15 cellular contexts compared by ENCODE assay signal in the genomic region with DNA sequence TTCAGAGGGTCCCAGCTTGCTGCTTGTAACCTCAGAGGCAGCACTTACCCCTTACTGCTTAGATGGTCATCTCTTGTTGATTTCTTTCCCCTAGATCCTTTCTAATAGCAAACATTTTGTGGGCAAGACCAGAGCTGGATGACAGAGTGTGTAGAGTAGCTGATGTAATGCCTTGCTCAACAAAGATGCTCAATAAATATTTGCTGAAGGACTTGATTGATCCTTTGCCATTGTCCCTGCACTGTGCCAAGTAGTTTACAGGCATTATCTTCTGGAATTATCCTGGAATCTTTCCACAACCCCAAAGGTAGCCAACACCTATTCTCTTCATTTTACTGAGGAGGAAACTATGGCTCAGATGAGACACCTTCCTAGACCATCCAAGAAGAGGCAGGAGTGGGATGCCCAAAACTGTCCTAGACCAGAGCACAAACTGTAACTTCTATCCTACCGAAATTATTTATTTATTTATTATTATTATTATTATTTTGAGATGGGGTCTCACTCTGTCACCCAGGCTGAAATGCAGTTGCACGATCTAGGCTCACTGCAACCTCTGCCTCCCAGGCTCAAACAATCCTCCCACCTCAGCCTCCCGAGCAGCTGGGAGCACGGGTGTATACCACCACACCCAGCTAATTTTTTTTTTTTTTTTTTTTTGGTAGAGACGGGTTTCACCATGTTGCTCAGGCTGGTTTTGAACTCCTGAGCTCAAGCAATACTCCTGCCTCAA. TPM values are rescaled to one million over a fixed set of nuclear protein-coding genes. Genes with fewer than 3 reads are reported as not detected.
A peak's percentile ranks its signal among the peaks of the same experiment; 100 is the strongest.
DNase-seq lines count a peak whose midpoint lies in the region; ATAC-seq and TF ChIP-seq lines count a peak whose summit lies in the region.
"Had no signal": no experiment of that assay in that cellular context is flagged by ENCODE, and none has a peak within 500 bp of the region (broad histone marks: within the 10 kb centered on the region; RNA-seq: fewer than 3 reads in every experiment).

No MANE protein-coding gene starts in this region.

- CTCF ChIA-PET in Calu3 (lab: Charles Lee) = interaction anchor here (0.8 kb wide), 1 partner anchor 19 kb away, joined by 3 read pairs; no protein-coding TSS in a partner anchor

- intact Hi-C loops in Calu3 (cut with micrococcal nuclease; ENCODE audit: unreplicated experiment) = no loop called here

- H3K27ac Mint-ChIP-seq in Calu3 (ENCODE audit: unreplicated experiment) = peak overlapping the region; percentile 99
- peak overlapping the region in 4 of 5 experiments; percentile 37 to 98 (median 78) for H3K27ac Mint-ChIP-seq in brain
- H3K27ac Mint-ChIP-seq in nephron = peak overlapping the region in 1 of 3 experiments; percentile 38

- peak overlapping the region; percentile 91 for H3K4me3 ChIP-seq in LNCaP clone FGC (ENCODE audit: low read depth, low read length)

- H3K4me1 Mint-ChIP-seq in Calu3 (ENCODE audit: low read depth, unreplicated experiment) = peaks cover 27% of the 10 kb centered on the region
- H3K4me1 Mint-ChIP-seq in brain = peaks cover 56% of the 10 kb centered on the region
- H3K4me1 Mint-ChIP-seq in nephron = peaks cover 25% of the 10 kb centered on the region

- peak overlapping the region; percentile 96 for H3K4me3 Mint-ChIP-seq in Calu3 (ENCODE audit: low read depth, unreplicated experiment)
- peak overlapping the region; percentile 90 to 98 (median 92) for H3K4me3 Mint-ChIP-seq in brain
- H3K4me3 Mint-ChIP-seq in nephron = peak overlapping the region; percentile 31 to 56 (median 51)

- H3K36me3 Mint-ChIP-seq in Calu3 (ENCODE audit: insufficient read depth, unreplicated experiment) = peaks cover 69% of the 10 kb centered on the region
- H3K36me3 Mint-ChIP-seq in brain = peaks cover 29% of the 10 kb centered on the region
- H3K36me3 Mint-ChIP-seq in nephron (ENCODE audit: low read depth) = peaks cover 21% of the 10 kb centered on the region

- no TSS peak for BruUV-seq in Calu3 (replicated peaks; lab: Mats Ljungman, UMichigan)

- H3K9me3 Mint-ChIP-seq in Calu3 (ENCODE audit: low read depth, unreplicated experiment) (no peaks in the 10 kb centered on the region), brain (no peaks in the 10 kb centered on the region), nephron (no peaks in the 10 kb centered on the region)

- DNase-seq in Calu3 (no peak), LNCaP clone FGC (ENCODE audit: low read depth) (peak; percentile 79)
- DNase-seq: activated effector memory CD4-positive, alpha-beta T cell treated with Interleukin-2 at 50 U/mL for 16 hours; GM23248; MM.1S; mucosa of descending colon; NCI-H524 treated with DMSO at 0.1 percent for 48 hours; stimulated activated CD4-positive, alpha-beta T cell treated with anti-CD3 and anti-CD28 coated beads, Interleukin-15, amount 100 ng/mL, for 24 hours; stimulated activated naive CD8-positive, alpha-beta T cell treated with anti-CD3 and anti-CD28 coated beads, Interleukin-15, Interleukin-2, amounts not matched to agents 100 U/mL and 50 U/mL, for 24 hours; T-helper 9 cell had no signal

- no peak for TF ChIP-seq CTCF in Calu3 (IDR thresholded peaks at IDR 0.05; ENCODE audit: unreplicated experiment)
- no peak for TF ChIP-seq CTCF in LNCaP clone FGC (IDR thresholded peaks at IDR 0.05; ENCODE audit: control insufficient read depth, extremely low read depth, insufficient read depth)
- TF ChIP-seq CTCF in brain (conservative IDR thresholded peaks at IDR 0.05) = no peak
- TF ChIP-seq CTCF in nephron (IDR thresholded peaks at IDR 0.05; ENCODE audit: unreplicated experiment in 3 of 3) = no peak

- no peak for ATAC-seq in HG02981 (IDR thresholded peaks at IDR 0.05; ENCODE audit: unreplicated experiment)
- no peak for ATAC-seq in HG03342 (IDR thresholded peaks at IDR 0.05; ENCODE audit: unreplicated experiment)
- ATAC-seq in HG03521 (IDR thresholded peaks at IDR 0.05; ENCODE audit: unreplicated experiment) = no peak
- ATAC-seq: mucosa of descending colon; stimulated activated naive CD8-positive, alpha-beta T cell treated with anti-CD3 and anti-CD28 coated beads, Interleukin-15, Interleukin-2, amounts not matched to agents 100 U/mL and 50 U/mL, for 24 hours had no signal

- H3K27me3 Mint-ChIP-seq in Calu3 (ENCODE audit: unreplicated experiment) (no peaks in the 10 kb centered on the region), brain (peaks cover 3% of the 10 kb centered on the region), nephron (ENCODE audit: low read depth) (no peaks in the 10 kb centered on the region)

RNA-seq across cellular contexts. Expression of a gene that starts 1.4 kb away (rescaled TPM):
- 70.2 and 82.8 TPM in 2 replicates for total RNA-seq in Calu3 (2022)
- polyA plus RNA-seq in brain (ENCODE audit: insufficient read depth, low read depth, low replicate concordance) = 62.8 TPM

RNA-seq across cellular contexts. Expression of a gene that starts 1.7 kb away (rescaled TPM):
- total RNA-seq in Calu3 (2022) = 41.6 and 46.7 TPM in 2 replicates
- 33.4 TPM for polyA plus RNA-seq in brain (ENCODE audit: insufficient read depth, low read depth, low replicate concordance)
